Comparison of ENCODE assay signal across 8 cellular contexts in genomic region chr17:62724398-62725146, GRCh38.
DNase-seq lines count a peak whose midpoint lies in the region; ATAC-seq and TF ChIP-seq lines count a peak whose summit lies in the region.

No MANE protein-coding gene starts in this region.

- DNase-seq in HFFc6 = no peak
- DNase-seq in NCI-H2227 treated with DMSO at 0.1 percent for 48 hours (lab: John Stamatoyannopoulos, UW) = peak; percentile 22
- peak; percentile 47 for DNase-seq in activated T-helper 1 cell treated with Interleukin-2 at 50 U/mL for 16 hours (ENCODE audit: low read depth)
- peak; percentile 87 for DNase-seq in natural killer cell treated with Interleukin-12 subunit alpha and Interleukin-12 subunit beta and Interleukin-15 and Interleukin-18, amount 100 ng/mL, for 72 hours (ENCODE audit: low spot score)
- no peak for DNase-seq in G401 (ENCODE audit: low spot score)
- DNase-seq in PC-9 = no peak
- no peak for DNase-seq in DMS 273 (lab: John Stamatoyannopoulos, UW; ENCODE audit: unreplicated experiment)

- peaks cover 2% of the 10 kb centered on the region for H3K27me3 Mint-ChIP-seq in HFFc6 (ENCODE audit: insufficient read depth)
- H3K27me3 Mint-ChIP-seq in natural killer cell treated with Interleukin-12 subunit alpha and Interleukin-12 subunit beta and Interleukin-15 and Interleukin-18, amount 100 ng/mL, for 72 hours = peaks cover 10 to 15% of the 10 kb centered on the region in 2 donors

- intact Hi-C loops in PC-9 (cut with micrococcal nuclease; ENCODE audit: unreplicated experiment) = no loop called here

- TF ChIP-seq CTCF in GM12873 (IDR thresholded peaks at IDR 0.05; ENCODE audit: insufficient read depth, low read depth, low read length, missing control alignments) = peak; percentile 0
- no peak for TF ChIP-seq CTCF in HFFc6 (IDR thresholded peaks at IDR 0.05)
- TF ChIP-seq CTCF in PC-9 (conservative IDR thresholded peaks at IDR 0.05) = no peak

- H3K36me3 ChIP-seq in PC-9 (ENCODE audit: low read depth) = no peaks in the 10 kb centered on the region

- H3K27me3 ChIP-seq in PC-9 (ENCODE audit: insufficient read depth, low read depth) = no peaks in the 10 kb centered on the region

- peaks cover 48% of the 10 kb centered on the region for H3K4me1 Mint-ChIP-seq in HFFc6 (ENCODE audit: low read depth)
- peaks cover 35 to 41% of the 10 kb centered on the region in 2 donors for H3K4me1 Mint-ChIP-seq in natural killer cell treated with Interleukin-12 subunit alpha and Interleukin-12 subunit beta and Interleukin-15 and Interleukin-18, amount 100 ng/mL, for 72 hours (ENCODE audit: low read depth in 2 of 2)

- H3K4me1 ChIP-seq in PC-9 (replicated peaks; ENCODE audit: insufficient read depth) = peaks cover 30% of the 10 kb centered on the region

- no peaks in the 10 kb centered on the region for H3K9me3 Mint-ChIP-seq in HFFc6
- H3K9me3 Mint-ChIP-seq in natural killer cell treated with Interleukin-12 subunit alpha and Interleukin-12 subunit beta and Interleukin-15 and Interleukin-18, amount 100 ng/mL, for 72 hours = no peaks in the 10 kb centered on the region

- CTCF ChIA-PET in PC-9 (lab: Charles Lee) = no interaction called here

- POLR2A ChIA-PET in PC-9 (lab: Charles Lee; ENCODE audit: unreplicated experiment) = interaction anchor here (0.7 kb wide), 1 partner anchor 246 kb away, joined by 5 read pairs; no protein-coding TSS in a partner anchor

- no TSS peak for BruUV-seq in PC-9 (replicated peaks; lab: Mats Ljungman, UMichigan)

- in situ Hi-C loops in G401 (cut with HindIII; ENCODE audit: low sequenced_read_pairs) = no loop called here

- H3K4me2 ChIP-seq in PC-9 = no peak overlapping the region

- no peak overlapping the region for H3K4me3 ChIP-seq in PC-9

- H3K36me3 Mint-ChIP-seq in HFFc6 (ENCODE audit: low read depth) = peaks cover 5% of the 10 kb centered on the region; the same call in 1 of the 2 replicates
- H3K36me3 Mint-ChIP-seq in natural killer cell treated with Interleukin-12 subunit alpha and Interleukin-12 subunit beta and Interleukin-15 and Interleukin-18, amount 100 ng/mL, for 72 hours = peaks cover 4% of the 10 kb centered on the region

- no peaks in the 10 kb centered on the region for H3K79me2 ChIP-seq in PC-9 (ENCODE audit: low read depth)

- H2AFZ ChIP-seq in PC-9 = no peak overlapping the region

- H3F3A ChIP-seq in PC-9 (ENCODE audit: insufficient read depth, low read depth) = peaks cover 24% of the 10 kb centered on the region

- H3K9me3 ChIP-seq in PC-9 (ENCODE audit: insufficient read depth, low read depth) = peaks cover 5% of the 10 kb centered on the region; the same call in 1 of the 2 replicates

- no peak overlapping the region for H3K27ac ChIP-seq in PC-9

- H3K4me3 Mint-ChIP-seq in HFFc6 = no peak overlapping the region
- H3K4me3 Mint-ChIP-seq in natural killer cell treated with Interleukin-12 subunit alpha and Interleukin-12 subunit beta and Interleukin-15 and Interleukin-18, amount 100 ng/mL, for 72 hours = peak overlapping the region; percentile 59

- H3K9me2 ChIP-seq in PC-9 (ENCODE audit: insufficient read depth) = no peaks in the 10 kb centered on the region

- peak; percentile 94 to 95 for ATAC-seq in natural killer cell treated with Interleukin-12 subunit alpha and Interleukin-12 subunit beta and Interleukin-15 and Interleukin-18, amount 100 ng/mL, for 72 hours

- peak overlapping the region; percentile 14; the same call in 1 of the 2 replicates for H3K27ac Mint-ChIP-seq in HFFc6
- H3K27ac Mint-ChIP-seq in natural killer cell treated with Interleukin-12 subunit alpha and Interleukin-12 subunit beta and Interleukin-15 and Interleukin-18, amount 100 ng/mL, for 72 hours = peak overlapping the region; percentile 33 to 38

- no peaks in the 10 kb centered on the region for H4K20me1 ChIP-seq in PC-9 (ENCODE audit: insufficient read depth)

Comparison
In these comparisons a context has a peak if more than half of its experiments do, and no peak if none do; other contexts are left out.
1. DNase-seq: peak in NCI-H2227 treated with DMSO at 0.1 percent for 48 hours (single experiment), activated T-helper 1 cell treated with Interleukin-2 at 50 U/mL for 16 hours (single experiment) and natural killer cell treated with Interleukin-12 subunit alpha and Interleukin-12 subunit beta and Interleukin-15 and Interleukin-18, amount 100 ng/mL, for 72 hours (single experiment); none in HFFc6 (single experiment), G401 (single experiment), PC-9 (0 of 2) and DMS 273 (single experiment).